Comparison of ENCODE assay signal across 18 cellular contexts in genomic region chr11:68942090-68942620, GRCh38. TPM values are rescaled to one million over a fixed set of nuclear protein-coding genes. Genes with fewer than 3 reads are reported as not detected.
DNase-seq lines count a peak whose midpoint lies in the region; ATAC-seq and TF ChIP-seq lines count a peak whose summit lies in the region.
"Had no signal": no experiment of that assay in that cellular context is flagged by ENCODE, and none has a peak within 500 bp of the region (broad histone marks: within the 10 kb centered on the region; RNA-seq: fewer than 3 reads in every experiment).

No MANE protein-coding gene starts in this region.

- H3K4me1 Mint-ChIP-seq in Caco-2 (ENCODE audit: low read depth, unreplicated experiment) = no peaks in the 10 kb centered on the region
- H3K4me1 Mint-ChIP-seq: activated naive CD8-positive, alpha-beta T cell treated with anti-CD3 and anti-CD28 coated beads, Interleukin-2, amount 10 ng/mL, durations not matched to agents 7 days and 5 days; IgD-negative memory B cell; T-helper 17 cell had no signal

- H3K9me3 Mint-ChIP-seq in Caco-2 (ENCODE audit: unreplicated experiment) = no peaks in the 10 kb centered on the region
- H3K9me3 Mint-ChIP-seq: activated CD8-positive, alpha-beta T cell treated with anti-CD3 and anti-CD28 coated beads for 36 hours; activated naive CD8-positive, alpha-beta T cell treated with anti-CD3 and anti-CD28 coated beads, Interleukin-2, amount 10 ng/mL, durations not matched to agents 7 days and 5 days; IgD-negative memory B cell had no signal

- intact Hi-C loops in spleen (cut with DNase I; ENCODE audit: low total_unique reads) = no loop called here
- intact Hi-C loops in Caco-2 (cut with micrococcal nuclease; ENCODE audit: unreplicated experiment) = no loop called here
- intact Hi-C loops in A673 (cut with micrococcal nuclease; ENCODE audit: unreplicated experiment) = no loop called here

- H3K4me3 ChIP-seq in RWPE2 (ENCODE audit: severe bottlenecking) = no peak overlapping the region
- H3K4me3 ChIP-seq in hepatocyte = no peak overlapping the region
- no peak overlapping the region for H3K4me3 ChIP-seq in spleen
- H3K4me3 ChIP-seq in Caco-2 (ENCODE audit: low read depth, low read length) = no peak overlapping the region
- H3K4me3 ChIP-seq in A673 (ENCODE audit: low read depth, low read length, poor library complexity, severe bottlenecking) = no peak overlapping the region
- H3K4me3 ChIP-seq: SJCRH30 had no signal

- no peak overlapping the region for H3K4me3 Mint-ChIP-seq in Caco-2 (ENCODE audit: unreplicated experiment)
- H3K4me3 Mint-ChIP-seq: activated CD8-positive, alpha-beta T cell treated with anti-CD3 and anti-CD28 coated beads for 36 hours; activated naive CD8-positive, alpha-beta T cell treated with anti-CD3 and anti-CD28 coated beads, Interleukin-2, amount 10 ng/mL, durations not matched to agents 7 days and 5 days; IgD-negative memory B cell; T-helper 17 cell had no signal

- POLR2A ChIA-PET in Caco-2 (lab: Charles Lee) = no interaction called here
- POLR2A ChIA-PET in A673 (lab: Charles Lee; ENCODE audit: low non-redundant PET) = no interaction called here

- H3K27ac ChIP-seq in RWPE2 (ENCODE audit: poor library complexity, severe bottlenecking) (no peak overlapping the region), hepatocyte (peak overlapping the region; percentile 92), spleen (peak overlapping the region in 1 of 8 donors; percentile 26), A673 (ENCODE audit: low read depth, low read length, poor library complexity, severe bottlenecking) (no peak overlapping the region)
- H3K27ac ChIP-seq: parathyroid adenoma, SJCRH30 had no signal

- DNase-seq in AG08396 (ENCODE audit: low spot score) (peak; percentile 36), RWPE2 (ENCODE audit: low spot score) (peak; percentile 60), hepatocyte (ENCODE audit: low spot score) (no peak), spleen (peak; percentile 61), G401 (ENCODE audit: low spot score) (no peak), NCI-H2081 treated with DMSO at 0.1 percent for 48 hours (lab: John Stamatoyannopoulos, UW) (no peak), Caco-2 (no peak), A673 (ENCODE audit: low spot score) (no peak)
- DNase-seq: activated CD8-positive, alpha-beta T cell treated with anti-CD3 and anti-CD28 coated beads for 36 hours; activated naive CD8-positive, alpha-beta T cell treated with anti-CD3 and anti-CD28 coated beads, Interleukin-2, amount 10 ng/mL, durations not matched to agents 7 days and 5 days; caudate nucleus; NCI-H187; NCI-H524 treated with DMSO at 0.1 percent for 48 hours; SJCRH30; T-helper 17 cell had no signal

- WGBS in hepatocyte (ENCODE audit: low lambda C conversion rate, missing lambda C conversion rate) = 82% methylated on average over 11 of the region's 11 CpGs
- 80 to 89% (median 81%) methylated on average over 10 to 11 of the region's 11 CpGs for WGBS in spleen, 5 donors

- H3K36me3 Mint-ChIP-seq in Caco-2 (ENCODE audit: insufficient read depth, unreplicated experiment) = peaks cover 29% of the 10 kb centered on the region
- H3K36me3 Mint-ChIP-seq: activated naive CD8-positive, alpha-beta T cell treated with anti-CD3 and anti-CD28 coated beads, Interleukin-2, amount 10 ng/mL, durations not matched to agents 7 days and 5 days; IgD-negative memory B cell had no signal

- no peak overlapping the region for H2AFZ ChIP-seq in hepatocyte
- H2AFZ ChIP-seq: parathyroid adenoma had no signal

- H3K9me2 ChIP-seq in hepatocyte (replicated peaks; ENCODE audit: insufficient read depth) = no peaks in the 10 kb centered on the region

- BruUV-seq in Caco-2 (replicated peaks; lab: Mats Ljungman, UMichigan) = no TSS peak
- no TSS peak for BruUV-seq in A673 (replicated peaks; lab: Mats Ljungman, UMichigan)

- in situ Hi-C loops in G401 (cut with HindIII; ENCODE audit: low sequenced_read_pairs) = no loop called here

- no peaks in the 10 kb centered on the region for H3K27me3 Mint-ChIP-seq in Caco-2 (ENCODE audit: insufficient read depth, unreplicated experiment)
- H3K27me3 Mint-ChIP-seq: activated CD8-positive, alpha-beta T cell treated with anti-CD3 and anti-CD28 coated beads for 36 hours; activated naive CD8-positive, alpha-beta T cell treated with anti-CD3 and anti-CD28 coated beads, Interleukin-2, amount 10 ng/mL, durations not matched to agents 7 days and 5 days; IgD-negative memory B cell; T-helper 17 cell had no signal

- H3K4me1 ChIP-seq in RWPE2 (ENCODE audit: insufficient read depth, poor library complexity, severe bottlenecking) = no peaks in the 10 kb centered on the region
- H3K4me1 ChIP-seq in hepatocyte (ENCODE audit: insufficient read depth) = peaks cover 9% of the 10 kb centered on the region
- no peaks in the 10 kb centered on the region for H3K4me1 ChIP-seq in spleen
- H3K4me1 ChIP-seq in Caco-2 = no peaks in the 10 kb centered on the region
- H3K4me1 ChIP-seq in A673 (ENCODE audit: insufficient read depth, low read length, poor library complexity, severe bottlenecking) = no peaks in the 10 kb centered on the region
- H3K4me1 ChIP-seq: parathyroid adenoma, SJCRH30 had no signal

- TF ChIP-seq POLR2A in spleen (IDR thresholded peaks at IDR 0.05) = no peak

- H3K36me3 ChIP-seq in RWPE2 (ENCODE audit: low read depth) = peaks cover 8% of the 10 kb centered on the region
- no peaks in the 10 kb centered on the region for H3K36me3 ChIP-seq in hepatocyte (replicated peaks; ENCODE audit: insufficient read depth, low read depth)
- peaks cover 0 to 52% (median 32%) of the 10 kb centered on the region in 6 donors for H3K36me3 ChIP-seq in spleen
- peaks cover 7% of the 10 kb centered on the region for H3K36me3 ChIP-seq in Caco-2 (ENCODE audit: control insufficient read depth, insufficient read depth, low read length)
- H3K36me3 ChIP-seq in A673 (ENCODE audit: insufficient read depth, low read length, poor library complexity, severe bottlenecking) = peaks cover 20% of the 10 kb centered on the region

- ATAC-seq in RWPE2 (ENCODE audit: low read depth) = no peak
- ATAC-seq: activated CD8-positive, alpha-beta T cell treated with anti-CD3 and anti-CD28 coated beads for 36 hours; T-helper 17 cell had no signal

- TF ChIP-seq CTCF in RWPE2 (IDR thresholded peaks at IDR 0.05; ENCODE audit: poor library complexity, severe bottlenecking) = no peak
- TF ChIP-seq CTCF in hepatocyte (IDR thresholded peaks at IDR 0.05; ENCODE audit: poor library complexity) = no peak
- TF ChIP-seq CTCF in spleen (IDR thresholded peaks at IDR 0.05 in 8 of 11, conservative IDR thresholded peaks at IDR 0.05 in 3 of 11) = no peak
- no peak for TF ChIP-seq CTCF in Caco-2 (IDR thresholded peaks at IDR 0.05; ENCODE audit: insufficient read depth in 1 of 2, low read depth in 1 of 2, low read length in 1 of 2, severe bottlenecking in 1 of 2, unreplicated experiment in 1 of 2)
- no peak for TF ChIP-seq CTCF in A673 (conservative IDR thresholded peaks at IDR 0.05; ENCODE audit: low read depth, low read length)

- no peaks in the 10 kb centered on the region for H3K79me2 ChIP-seq in hepatocyte
- H3K79me2 ChIP-seq: parathyroid adenoma had no signal

- H4K20me1 ChIP-seq in hepatocyte (ENCODE audit: insufficient read depth, poor library complexity, severe bottlenecking) = no peaks in the 10 kb centered on the region

- no peak overlapping the region for H3K27ac Mint-ChIP-seq in Caco-2 (ENCODE audit: unreplicated experiment)
- H3K27ac Mint-ChIP-seq: activated CD8-positive, alpha-beta T cell treated with anti-CD3 and anti-CD28 coated beads for 36 hours; activated naive CD8-positive, alpha-beta T cell treated with anti-CD3 and anti-CD28 coated beads, Interleukin-2, amount 10 ng/mL, durations not matched to agents 7 days and 5 days had no signal

- CTCF ChIA-PET in Caco-2 (lab: Charles Lee) = no interaction called here
- CTCF ChIA-PET in A673 (lab: Charles Lee) = interaction anchor here (1.6 kb wide), 1 partner anchor 9 kb away, joined by 4 read pairs; no protein-coding TSS in a partner anchor

- H3K9me3 ChIP-seq in RWPE2 (ENCODE audit: severe bottlenecking) (no peaks in the 10 kb centered on the region), hepatocyte (ENCODE audit: low read depth) (no peaks in the 10 kb centered on the region), spleen (no peaks in the 10 kb centered on the region), Caco-2 (no peaks in the 10 kb centered on the region), A673 (ENCODE audit: low read depth, low read length, poor library complexity, severe bottlenecking) (no peaks in the 10 kb centered on the region)
- H3K9me3 ChIP-seq: SJCRH30 had no signal

- H3K27me3 ChIP-seq in RWPE2 (ENCODE audit: insufficient read depth, poor library complexity, severe bottlenecking) (no peaks in the 10 kb centered on the region), hepatocyte (no peaks in the 10 kb centered on the region), spleen (replicated peaks in 1 of 7) (no peaks in the 10 kb centered on the region), Caco-2 (replicated peaks; ENCODE audit: control insufficient read depth, insufficient read depth, low read length) (no peaks in the 10 kb centered on the region), A673 (replicated peaks; ENCODE audit: insufficient read depth, low read depth, low read length, poor library complexity) (no peaks in the 10 kb centered on the region)
- H3K27me3 ChIP-seq: SJCRH30 had no signal

- H3K4me2 ChIP-seq in hepatocyte = no peak overlapping the region

RNA-seq across cellular contexts. Expression of gene IGHMBP2, which starts 38.5 kb away (rescaled TPM):
- total RNA-seq in hepatocyte = 7.7 and 12.4 TPM in 2 replicates
- 13.5 and 19.9 TPM in 2 replicates for polyA plus RNA-seq in hepatocyte
- 10 to 100 TPM; 15.6 to 31.6 (median 25.3) TPM for total RNA-seq in spleen
- polyA plus RNA-seq in spleen = 10 to 100 TPM in 2 of 3 donors, 1 to 10 TPM in 1; 8.2 to 24.1 (median 21.7) TPM
- 19.1 and 21.3 TPM in 2 replicates for total RNA-seq in G401 (2014; rRNA removed; shearing (Covaris generic))
- total RNA-seq in Caco-2 (2022) = 49.1 and 55.5 TPM in 2 replicates
- 48.7 and 49.9 TPM in 2 replicates for total RNA-seq in A673 (2021)

RNA-seq across cellular contexts. Expression of gene MRPL21, which starts 38.5 kb away (rescaled TPM):
- 28.8 and 34.9 TPM in 2 replicates for total RNA-seq in hepatocyte
- 86.2 and 95.2 TPM in 2 replicates for polyA plus RNA-seq in hepatocyte
- 10 to 100 TPM; 11.2 to 37.4 (median 32.9) TPM for total RNA-seq in spleen
- polyA plus RNA-seq in spleen = 10 to 100 TPM; 50.5 to 81.0 (median 62.2) TPM
- 99.9 and 120 TPM in 2 replicates for total RNA-seq in G401 (2014; rRNA removed; shearing (Covaris generic))
- total RNA-seq in Caco-2 (2022) = 179 and 195 TPM in 2 replicates
- total RNA-seq in A673 (2021) = 126 and 138 TPM in 2 replicates

RNA-seq across cellular contexts. Expression of gene MRGPRD, which starts 38.6 kb away (rescaled TPM):
- 0.32 TPM in 1 of 2 replicates, not detected in the other for total RNA-seq in hepatocyte
- not detected in 2 replicates for polyA plus RNA-seq in hepatocyte
- total RNA-seq in spleen = not detected
- not detected for polyA plus RNA-seq in spleen
- not detected in 2 replicates for total RNA-seq in G401 (2014; rRNA removed; shearing (Covaris generic))
- total RNA-seq in Caco-2 (2022) = not detected in 2 replicates
- not detected in 2 replicates for total RNA-seq in A673 (2021)
- total RNA-seq: activated CD8-positive, alpha-beta T cell treated with anti-CD3 and anti-CD28 coated beads for 36 hours; activated naive CD8-positive, alpha-beta T cell treated with anti-CD3 and anti-CD28 coated beads, Interleukin-2, amount 10 ng/mL, durations not matched to agents 7 days and 5 days; mucosa of gallbladder; SJCRH30; T-helper 17 cell had no signal
- polyA plus RNA-seq: IgD-negative memory B cell had no signal

Comparison
In these comparisons a context has a peak if more than half of its experiments do, and no peak if none do; other contexts are left out.
1. DNase-seq: peak in AG08396 (single experiment), RWPE2 (single experiment) and spleen (single experiment); none in hepatocyte (single experiment), G401 (single experiment), NCI-H2081 treated with DMSO at 0.1 percent for 48 hours (single experiment), Caco-2 (0 of 2) and A673 (single experiment).